22 cellular contexts compared by ENCODE assay signal in genomic region chr15:92332125-92332899, GRCh38.
"Had no signal": no experiment of that assay in that cellular context is flagged by ENCODE, and none has a peak within 500 bp of the region (broad histone marks: within the 10 kb centered on the region; RNA-seq: fewer than 3 reads in every experiment).

No MANE protein-coding gene starts in this region.

- FAIRE-seq: bronchial epithelial cell, small intestine had no signal

- H3K27me3 ChIP-seq: foreskin keratinocyte, heart left ventricle, neutrophil, sigmoid colon, uterus had no signal

- H3K36me3 ChIP-seq: heart left ventricle, neutrophil, sigmoid colon, uterus had no signal

- DNase-seq: activated CD4-positive, alpha-beta T cell treated with anti-CD3 and anti-CD28 coated beads for 4 hours; activated CD4-positive, alpha-beta T cell treated with anti-CD3 and anti-CD28 coated beads, Interleukin-2, amount 50 U/mL, for 4 hours; activated effector memory CD4-positive, alpha-beta T cell treated with Interleukin-2 at 50 U/mL for 16 hours; activated naive CD4-positive, alpha-beta T cell treated with Interleukin-2 at 50 U/mL for 16 hours; anterior cingulate cortex; endodermal cell; foreskin keratinocyte; heart left ventricle; naive B cell; nephron progenitor cell; sigmoid colon; small intestine; stimulated activated CD4-positive, alpha-beta T cell treated with anti-CD3 and anti-CD28 coated beads, Interleukin-4, amount 100 ng/mL, for 4 hours; stimulated activated CD8-positive, alpha-beta memory T cell treated with anti-CD3 and anti-CD28 coated beads, Interleukin-4, amount 100 ng/mL, for 48 hours; stimulated activated naive CD8-positive, alpha-beta T cell treated with anti-CD3 and anti-CD28 coated beads, Interleukin-15, amount 100 ng/mL, for 72 hours; substantia nigra; uterus had no signal

- H3K4me1 ChIP-seq: foreskin keratinocyte, heart left ventricle, sigmoid colon, uterus had no signal

- ATAC-seq: esophagus mucosa; foreskin keratinocyte; heart left ventricle; stimulated activated memory B cell treated with anti-CD40 and anti-IgM and Interleukin-4, amounts not matched to agents 10 μg/mL and 1 μg/mL and 100 μg/mL, for 72 hours; stimulated activated naive CD8-positive, alpha-beta T cell treated with anti-CD3 and anti-CD28 coated beads, Interleukin-15, amount 100 ng/mL, for 72 hours had no signal

- H3K4me3 ChIP-seq: heart left ventricle, sigmoid colon, uterus had no signal

- H3K9me3 ChIP-seq: neutrophil, uterus had no signal

- H3K27ac ChIP-seq: foreskin keratinocyte, heart left ventricle, neutrophil, sigmoid colon, uterus, VCaP had no signal
